ENCODE assay signal across 23 cellular contexts in the genomic region with DNA sequence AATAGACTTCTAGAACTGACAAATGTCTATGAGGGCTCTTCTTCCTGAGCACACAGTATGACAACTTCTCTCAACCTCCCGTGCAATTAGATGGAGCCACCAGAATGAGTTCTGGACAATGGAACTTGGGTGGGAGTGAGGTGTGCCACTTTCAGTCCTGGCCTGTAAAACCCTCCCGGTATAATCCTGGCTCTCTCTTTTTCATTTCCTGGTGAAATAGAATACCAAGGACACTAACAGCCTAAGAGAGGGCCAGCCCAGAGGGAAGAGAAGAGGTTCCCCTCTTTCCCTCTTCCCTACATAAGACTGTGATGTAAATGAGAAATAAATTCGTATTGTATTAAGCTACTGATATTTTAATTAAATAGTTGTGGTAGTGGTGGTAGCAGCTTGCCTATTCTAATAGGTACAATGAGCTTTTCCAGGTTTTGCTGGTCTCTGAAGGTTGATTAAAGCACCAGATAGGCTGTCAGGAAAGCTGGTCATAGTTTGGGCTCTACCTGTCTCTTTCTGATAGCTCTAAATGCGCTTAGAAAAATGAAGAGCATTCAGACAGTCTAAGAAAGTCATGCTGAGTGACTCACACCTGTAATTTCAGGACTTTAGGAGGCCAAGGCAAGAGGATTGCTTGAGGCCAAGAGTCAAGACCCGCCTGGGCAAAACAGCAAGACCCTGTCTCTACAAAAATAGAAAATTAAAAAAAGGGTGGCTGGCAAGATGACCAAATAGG.
"Had no signal": no experiment of that assay in that cellular context is flagged by ENCODE, and none has a peak within 500 bp of the region (broad histone marks: within the 10 kb centered on the region; RNA-seq: fewer than 3 reads in every experiment).

No MANE protein-coding gene starts in this region.

- H3K27me3 ChIP-seq: colonic mucosa, foreskin keratinocyte, hepatocyte had no signal

- DNase-seq: colonic mucosa; dermis blood vessel endothelial cell; dorsolateral prefrontal cortex; effector CD4-positive, alpha-beta T cell; effector memory CD4-positive, alpha-beta T cell; foreskin keratinocyte; heart left ventricle; hypothalamus; immature natural killer cell; islet precursor cell; kidney; kidney glomerular epithelial cell; left cardiac atrium; left lung; left ventricle myocardium superior; lower lobe of right lung; mesenchymal stem cell; naive thymus-derived CD4-positive, alpha-beta T cell had no signal

- H3K36me3 ChIP-seq: colonic mucosa, esophagus muscularis mucosa, gastroesophageal sphincter, heart left ventricle, left lung, lower lobe of right lung had no signal

- H3K27ac ChIP-seq: colonic mucosa, dorsolateral prefrontal cortex, esophagus muscularis mucosa, foreskin keratinocyte, gastroesophageal sphincter, heart left ventricle, hepatocyte, left lung, lower lobe of right lung had no signal

- FAIRE-seq: endothelial cell of umbilical vein, frontal cortex, kidney had no signal

- H3K4me2 ChIP-seq: hepatocyte had no signal

- H3K4me3 ChIP-seq: colonic mucosa, dorsolateral prefrontal cortex, esophagus muscularis mucosa, gastroesophageal sphincter, heart left ventricle, hepatocyte, left lung, lower lobe of right lung had no signal

- H3K9me3 ChIP-seq: colonic mucosa, esophagus muscularis mucosa, gastroesophageal sphincter, heart left ventricle, left lung, lower lobe of right lung had no signal

- H3K79me2 ChIP-seq: hepatocyte had no signal

- ATAC-seq: foreskin keratinocyte; gastroesophageal sphincter; heart left ventricle; left cardiac atrium; left lung; left ventricle myocardium superior; lower lobe of right lung; naive thymus-derived CD4-positive, alpha-beta T cell had no signal

- H3K4me1 ChIP-seq: colonic mucosa, esophagus muscularis mucosa, foreskin keratinocyte, gastroesophageal sphincter, heart left ventricle, left lung, lower lobe of right lung had no signal

- H2AFZ ChIP-seq: hepatocyte had no signal
